13 cellular contexts compared by ENCODE assay signal in genomic region chr17:18626152-18626870, GRCh38. TPM values are rescaled to one million over a fixed set of nuclear protein-coding genes. Genes with fewer than 3 reads are reported as not detected.
DNase-seq lines count a peak whose midpoint lies in the region; ATAC-seq and TF ChIP-seq lines count a peak whose summit lies in the region.
"Had no signal": no experiment of that assay in that cellular context is flagged by ENCODE, and none has a peak within 500 bp of the region (broad histone marks: within the 10 kb centered on the region; RNA-seq: fewer than 3 reads in every experiment).

No MANE protein-coding gene starts in this region.

- no peak overlapping the region for H2AFZ ChIP-seq in smooth muscle cell (ENCODE audit: low read depth)

- H3K36me3 Mint-ChIP-seq in CD4-positive, alpha-beta T cell (ENCODE audit: low read depth), result no peaks in the 10 kb centered on the region
- peaks cover 7% of the 10 kb centered on the region for H3K36me3 Mint-ChIP-seq in activated T-helper 17 cell treated with anti-CD3 and anti-CD28 coated beads, Interleukin-2, amount 50 U/mL, for 72 hours (ENCODE audit: low read depth)
- H3K36me3 Mint-ChIP-seq: activated naive CD8-positive, alpha-beta T cell had no signal

- peaks cover 18% of the 10 kb centered on the region for H3K4me1 Mint-ChIP-seq in CD4-positive, alpha-beta T cell (ENCODE audit: low read depth)
- H3K4me1 Mint-ChIP-seq in activated T-helper 17 cell treated with anti-CD3 and anti-CD28 coated beads, Interleukin-2, amount 50 U/mL, for 72 hours, result peaks cover 6% of the 10 kb centered on the region

- H3K36me3 ChIP-seq in mucosa of rectum (ENCODE audit: control insufficient read depth in 2 of 2, insufficient read depth in 2 of 2, low read length in 2 of 2) (no peaks in the 10 kb centered on the region), smooth muscle cell (ENCODE audit: low read depth) (no peaks in the 10 kb centered on the region)
- H3K36me3 ChIP-seq: right atrium auricular region, uterus had no signal

- DNase-seq in CD4-positive, alpha-beta T cell, result no peak
- DNase-seq in smooth muscle cell (lab: John Stamatoyannopoulos, UW; ENCODE audit: unreplicated experiment) (no peak), NCI-H1417 (lab: John Stamatoyannopoulos, UW) (no peak), NAMALWA (ENCODE audit: low spot score) (no peak)
- DNase-seq in stimulated activated naive CD4-positive, alpha-beta T cell (lab: John Stamatoyannopoulos, UW), result no peak

- no peaks in the 10 kb centered on the region for H3K27me3 ChIP-seq in CD4-positive, alpha-beta T cell (ENCODE audit: control insufficient read depth, insufficient read depth, low read length)
- H3K27me3 ChIP-seq in mucosa of rectum (ENCODE audit: control insufficient read depth in 2 of 2, insufficient read depth in 2 of 2, low read length in 2 of 2), result no peaks in the 10 kb centered on the region
- no peaks in the 10 kb centered on the region for H3K27me3 ChIP-seq in smooth muscle cell (ENCODE audit: low read depth)
- H3K27me3 ChIP-seq: right atrium auricular region, uterus had no signal

- peak overlapping the region; percentile 91 for H3K27ac Mint-ChIP-seq in CD4-positive, alpha-beta T cell
- peak overlapping the region; percentile 94 for H3K27ac Mint-ChIP-seq in activated T-helper 17 cell treated with anti-CD3 and anti-CD28 coated beads, Interleukin-2, amount 50 U/mL, for 72 hours

- TF ChIP-seq CTCF in CD4-positive, alpha-beta T cell (IDR thresholded peaks at IDR 0.05), result no peak
- no peak for TF ChIP-seq CTCF in smooth muscle cell (IDR thresholded peaks at IDR 0.05; ENCODE audit: borderline replicate concordance, insufficient read depth, poor library complexity, severe bottlenecking)

- H3K79me2 ChIP-seq in smooth muscle cell (ENCODE audit: low read depth), result no peaks in the 10 kb centered on the region

- no peak for ATAC-seq in CD4-positive, alpha-beta T cell (ENCODE audit: poor library complexity)
- peak; percentile 7 for ATAC-seq in GM21528 (IDR thresholded peaks at IDR 0.05; ENCODE audit: low FRiP score, unreplicated experiment)
- no peak for ATAC-seq in activated T-helper 17 cell treated with anti-CD3 and anti-CD28 coated beads, Interleukin-2, amount 50 U/mL, for 72 hours (replicated peaks)

- no peak overlapping the region for H3K27ac ChIP-seq in CD4-positive, alpha-beta T cell (ENCODE audit: low read depth, low read length)
- H3K27ac ChIP-seq in mucosa of rectum (ENCODE audit: low read depth in 2 of 2, low read length in 2 of 2) (no peak overlapping the region), smooth muscle cell (ENCODE audit: low read depth) (no peak overlapping the region)
- H3K27ac ChIP-seq: uterus had no signal

- 93% methylated on average over 12 of the region's 12 CpGs for WGBS in smooth muscle cell (ENCODE audit: low lambda C conversion rate)

- POLR2A ChIA-PET in CD4-positive, alpha-beta T cell (lab: Charles Lee), result interaction anchor here (0.8 to 1.1 kb wide), 2 partner anchors 72 to 441 kb away, joined by 3 read pairs; no protein-coding TSS in a partner anchor

- H3K4me3 Mint-ChIP-seq in CD4-positive, alpha-beta T cell, result peak overlapping the region; percentile 92
- peak overlapping the region; percentile 94 for H3K4me3 Mint-ChIP-seq in activated T-helper 17 cell treated with anti-CD3 and anti-CD28 coated beads, Interleukin-2, amount 50 U/mL, for 72 hours

- H3K4me3 ChIP-seq in mucosa of rectum (ENCODE audit: low read length in 2 of 2) (peak overlapping the region; percentile 43 to 67), smooth muscle cell (no peak overlapping the region)

- intact Hi-C loops in CD4-positive, alpha-beta T cell (cut with DNase I, micrococcal nuclease), result loop anchor here in 1 of 2 experiments (10.0 kb wide), 1 partner anchor 68 kb away; no protein-coding TSS in a partner anchor

- H3K4me1 ChIP-seq in mucosa of rectum (ENCODE audit: control insufficient read depth in 2 of 2, insufficient read depth in 2 of 2, low read length in 2 of 2) (peaks cover 0 to 3% of the 10 kb centered on the region in 2 donors), smooth muscle cell (ENCODE audit: low read depth) (no peaks in the 10 kb centered on the region)
- H3K4me1 ChIP-seq: right atrium auricular region, uterus had no signal

- H3K9me3 Mint-ChIP-seq in CD4-positive, alpha-beta T cell, result no peaks in the 10 kb centered on the region
- H3K9me3 Mint-ChIP-seq in activated T-helper 17 cell treated with anti-CD3 and anti-CD28 coated beads, Interleukin-2, amount 50 U/mL, for 72 hours, result no peaks in the 10 kb centered on the region

- H3K9ac ChIP-seq in mucosa of rectum (ENCODE audit: low read depth in 1 of 2, low read length in 2 of 2) (peak overlapping the region in 1 of 2 donors; percentile 26), smooth muscle cell (ENCODE audit: low read depth) (no peak overlapping the region)

- H3K4me2 ChIP-seq in smooth muscle cell, result no peak overlapping the region

- peaks cover 8% of the 10 kb centered on the region for H3K27me3 Mint-ChIP-seq in CD4-positive, alpha-beta T cell
- no peaks in the 10 kb centered on the region for H3K27me3 Mint-ChIP-seq in activated T-helper 17 cell treated with anti-CD3 and anti-CD28 coated beads, Interleukin-2, amount 50 U/mL, for 72 hours
- H3K27me3 Mint-ChIP-seq: activated naive CD8-positive, alpha-beta T cell had no signal

- H4K20me1 ChIP-seq in smooth muscle cell (ENCODE audit: low read depth), result no peaks in the 10 kb centered on the region

- H3K9me3 ChIP-seq in CD4-positive, alpha-beta T cell (ENCODE audit: control insufficient read depth, low read length), result no peaks in the 10 kb centered on the region
- H3K9me3 ChIP-seq in mucosa of rectum (ENCODE audit: control insufficient read depth in 2 of 2, low read length in 2 of 2), result no peaks in the 10 kb centered on the region
- H3K9me3 ChIP-seq in smooth muscle cell (replicated peaks; ENCODE audit: low read depth), result no peaks in the 10 kb centered on the region
- H3K9me3 ChIP-seq: right atrium auricular region, uterus had no signal

- CTCF ChIA-PET in CD4-positive, alpha-beta T cell (lab: Charles Lee), result interaction anchor here (0.6 to 1.7 kb wide), 5 partner anchors 72 to 737 kb away, joined by 3 to 6 read pairs (median 3); partner anchors contain the start of gene PRPSAP2

- no peaks in the 10 kb centered on the region for H3F3A ChIP-seq in smooth muscle cell (ENCODE audit: low read depth)

RNA-seq across cellular contexts. Expression of gene TBC1D28, which starts 17.9 kb away (rescaled TPM):
- total RNA-seq in CD4-positive, alpha-beta T cell, result not detected
- total RNA-seq in activated T-helper 17 cell treated with anti-CD3 and anti-CD28 coated beads, Interleukin-2, amount 50 U/mL, for 72 hours, result not detected
- total RNA-seq in smooth muscle cell, result not detected in 2 replicates
- polyA plus RNA-seq in smooth muscle cell, result 0.24 TPM in 1 of 2 replicates, not detected in the other
- total RNA-seq: glomerular endothelial cell, lung microvascular endothelial cell, right atrium auricular region, uterus had no signal

RNA-seq across cellular contexts. Expression of gene FOXO3B, which starts 55.8 kb away (rescaled TPM):
- 1 to 10 TPM; 3.2 to 3.6 TPM for total RNA-seq in CD4-positive, alpha-beta T cell
- total RNA-seq in activated T-helper 17 cell treated with anti-CD3 and anti-CD28 coated beads, Interleukin-2, amount 50 U/mL, for 72 hours, result 1 to 10 TPM; 4.4 to 7.7 TPM
- 5.2 and 9.8 TPM in 2 replicates for total RNA-seq in smooth muscle cell
- polyA plus RNA-seq in smooth muscle cell, result 7.5 and 11.4 TPM in 2 replicates
